ENCODE assay signal across 8 cellular contexts in genomic region chr6:36120979-36121706, GRCh38. TPM values are rescaled to one million over a fixed set of nuclear protein-coding genes. Genes with fewer than 3 reads are reported as not detected.
A peak's percentile ranks its signal among the peaks of the same experiment; 100 is the strongest.
DNase-seq lines count a peak whose midpoint lies in the region; ATAC-seq and TF ChIP-seq lines count a peak whose summit lies in the region.

No MANE protein-coding gene starts in this region.

- H3K27me3 Mint-ChIP-seq in T-helper 1 cell treated with Interleukin-12 subunit alpha and Interleukin-12 subunit beta and Interleukin-4 antibody, amounts not matched to agents 30 μg/mL and 1 μg/mL, for 36 hours (ENCODE audit: low read depth), result no peaks in the 10 kb centered on the region

- peak overlapping the region; percentile 83 for H3K4me3 Mint-ChIP-seq in T-helper 1 cell treated with Interleukin-12 subunit alpha and Interleukin-12 subunit beta and Interleukin-4 antibody, amounts not matched to agents 30 μg/mL and 1 μg/mL, for 36 hours

- DNase-seq in body of pancreas, result peak in 3 of 4 donors; percentile 30 to 54 (median 37)
- DNase-seq in mesenteric fat pad (ENCODE audit: low spot score), result peak; percentile 91
- peak; percentile 78 for DNase-seq in ureter (ENCODE audit: low spot score)
- DNase-seq in SJCRH30, result no peak
- DNase-seq in effector CD8-positive, alpha-beta T cell (lab: John Stamatoyannopoulos, UW), result no peak
- no peak for DNase-seq in omental fat pad (ENCODE audit: low spot score)

- no peak for TF ChIP-seq POLR2A in body of pancreas (IDR thresholded peaks at IDR 0.05)

- no peak overlapping the region for H3K4me3 ChIP-seq in body of pancreas
- H3K4me3 ChIP-seq in SJCRH30, result no peak overlapping the region

- peak overlapping the region in 2 of 4 donors; percentile 11 to 12 for H3K27ac ChIP-seq in body of pancreas
- no peak overlapping the region for H3K27ac ChIP-seq in SJCRH30

- intact Hi-C loops in body of pancreas (cut with DNase I), result loop anchor here (10.0 kb wide), 2 partner anchors 74 to 244 kb away; partner anchors contain the start of gene BRPF3

- no peaks in the 10 kb centered on the region for H3K9me3 ChIP-seq in body of pancreas
- no peaks in the 10 kb centered on the region for H3K9me3 ChIP-seq in SJCRH30 (replicated peaks)

- no peaks in the 10 kb centered on the region for H3K36me3 ChIP-seq in body of pancreas (replicated peaks in 1 of 2; ENCODE audit: insufficient read depth in 1 of 2, low read depth in 2 of 2)
- no peaks in the 10 kb centered on the region for H3K36me3 ChIP-seq in SJCRH30

- 42 to 56% methylated on average over 9 to 11 of the region's 12 CpGs for WGBS in body of pancreas, 2 donors

- H3K4me1 ChIP-seq in body of pancreas, result peaks cover 16% of the 10 kb centered on the region
- no peaks in the 10 kb centered on the region for H3K4me1 ChIP-seq in SJCRH30

- H3K27me3 ChIP-seq in body of pancreas (no peaks in the 10 kb centered on the region), SJCRH30 (no peaks in the 10 kb centered on the region)

- H3K9me3 Mint-ChIP-seq in T-helper 1 cell treated with Interleukin-12 subunit alpha and Interleukin-12 subunit beta and Interleukin-4 antibody, amounts not matched to agents 30 μg/mL and 1 μg/mL, for 36 hours, result no peaks in the 10 kb centered on the region

- H3K4me1 Mint-ChIP-seq in T-helper 1 cell treated with Interleukin-12 subunit alpha and Interleukin-12 subunit beta and Interleukin-4 antibody, amounts not matched to agents 30 μg/mL and 1 μg/mL, for 36 hours (ENCODE audit: low read depth), result peaks cover 75% of the 10 kb centered on the region

- ATAC-seq in HG02885 (IDR thresholded peaks at IDR 0.05; ENCODE audit: poor library complexity, unreplicated experiment) (peak; percentile 43), body of pancreas (no peak), omental fat pad (ENCODE audit: low FRiP score) (no peak)

- H3K36me3 Mint-ChIP-seq in T-helper 1 cell treated with Interleukin-12 subunit alpha and Interleukin-12 subunit beta and Interleukin-4 antibody, amounts not matched to agents 30 μg/mL and 1 μg/mL, for 36 hours (ENCODE audit: low read depth), result peaks cover 22% of the 10 kb centered on the region

- TF ChIP-seq CTCF in body of pancreas (IDR thresholded peaks at IDR 0.05) (no peak), omental fat pad (IDR thresholded peaks at IDR 0.05) (no peak)

- peak overlapping the region; percentile 99 for H3K27ac Mint-ChIP-seq in T-helper 1 cell treated with Interleukin-12 subunit alpha and Interleukin-12 subunit beta and Interleukin-4 antibody, amounts not matched to agents 30 μg/mL and 1 μg/mL, for 36 hours

RNA-seq across cellular contexts. Expression of gene MAPK13, which starts 9.2 kb away (rescaled TPM):
- total RNA-seq in body of pancreas, result 10 to 100 TPM; 32.2 to 37.9 TPM
- 12.2 TPM for total RNA-seq in mesenteric fat pad
- 70.3 TPM for total RNA-seq in ureter
- total RNA-seq in SJCRH30 (2014; rRNA removed; shearing (Covaris generic)), result 0.08 and 0.23 TPM in 2 replicates
- 10 to 100 TPM; 10.9 to 27.5 (median 17.7) TPM for total RNA-seq in omental fat pad

Comparison
In these comparisons a context has a peak if more than half of its experiments do, and no peak if none do; other contexts are left out.
1. DNase-seq: peak in body of pancreas (3 of 4), mesenteric fat pad (single experiment) and ureter (single experiment); none in SJCRH30 (0 of 2), effector CD8-positive, alpha-beta T cell (single experiment) and omental fat pad (single experiment).